22 cellular contexts compared by ENCODE assay signal in genomic region chr6:148457843-148458159, GRCh38.
"Had no signal": no experiment of that assay in that cellular context is flagged by ENCODE, and none has a peak within 500 bp of the region (broad histone marks: within the 10 kb centered on the region; RNA-seq: fewer than 3 reads in every experiment).

No MANE protein-coding gene starts in this region.

- H3K4me3 Mint-ChIP-seq: activated CD4-positive, alpha-beta T cell treated with anti-CD3 and anti-CD28 coated beads, Interleukin-2, amount 10 ng/mL, durations not matched to agents 7 days and 5 days; activated naive CD4-positive, alpha-beta T cell treated with anti-CD3 and anti-CD28 coated beads for 36 hours; activated naive CD8-positive, alpha-beta T cell treated with anti-CD3 and anti-CD28 coated beads, Interleukin-2, amount 10 ng/mL, durations not matched to agents 7 days and 5 days; activated T-cell treated with anti-CD3 and anti-CD28 coated beads, Interleukin-2, amount 50 U/mL, for 24 hours; naive thymus-derived CD8-positive, alpha-beta T cell; neural crest cell had no signal

- H3K9ac ChIP-seq: parathyroid adenoma had no signal

- H3K4me1 ChIP-seq: parathyroid adenoma, psoas muscle had no signal

- ATAC-seq: left lung; lower lobe of right lung; naive thymus-derived CD8-positive, alpha-beta T cell; psoas muscle had no signal

- H3K27ac ChIP-seq: ascending aorta, left lung, lower lobe of right lung, parathyroid adenoma, psoas muscle, sigmoid colon, thoracic aorta, VCaP had no signal

- H2AFZ ChIP-seq: parathyroid adenoma had no signal

- H3K4me1 Mint-ChIP-seq: activated naive CD8-positive, alpha-beta T cell treated with anti-CD3 and anti-CD28 coated beads, Interleukin-2, amount 10 ng/mL, durations not matched to agents 7 days and 5 days; naive thymus-derived CD8-positive, alpha-beta T cell had no signal

- DNase-seq: activated CD4-positive, alpha-beta T cell treated with anti-CD3 and anti-CD28 coated beads, Interleukin-2, amount 10 ng/mL, durations not matched to agents 7 days and 5 days; activated CD8-positive, alpha-beta memory T cell treated with anti-CD3 and anti-CD28 coated beads, Interleukin-2, amount 50 U/mL, for 4 hours; activated effector memory CD4-positive, alpha-beta T cell treated with anti-CD3 and anti-CD28 coated beads, Interleukin-2, amount 50 U/mL, for 16 hours; activated naive CD4-positive, alpha-beta T cell treated with anti-CD3 and anti-CD28 coated beads for 36 hours; activated naive CD8-positive, alpha-beta T cell treated with anti-CD3 and anti-CD28 coated beads, Interleukin-2, amount 10 ng/mL, durations not matched to agents 7 days and 5 days; activated T-cell treated with anti-CD3 and anti-CD28 coated beads, Interleukin-2, amount 50 U/mL, for 24 hours; esophagus squamous epithelium; left lung; lower lobe of right lung; naive thymus-derived CD8-positive, alpha-beta T cell; nucleus accumbens; psoas muscle; sigmoid colon; small intestine; stimulated activated naive CD4-positive, alpha-beta T cell treated with Interleukin-2 at 50 U/mL for 16 hours; trophoblast cell had no signal

- H3K36me3 Mint-ChIP-seq: activated naive CD8-positive, alpha-beta T cell treated with anti-CD3 and anti-CD28 coated beads, Interleukin-2, amount 10 ng/mL, durations not matched to agents 7 days and 5 days; naive thymus-derived CD8-positive, alpha-beta T cell had no signal

- H3K36me3 ChIP-seq: ascending aorta, brain microvascular endothelial cell, left lung, sigmoid colon, thoracic aorta had no signal

- H3K27me3 ChIP-seq: ascending aorta, brain microvascular endothelial cell, esophagus squamous epithelium, left lung, sigmoid colon had no signal

- H3K9me3 ChIP-seq: ascending aorta, esophagus squamous epithelium, left lung, lower lobe of right lung, psoas muscle, sigmoid colon, thoracic aorta had no signal

- H3K4me3 ChIP-seq: ascending aorta, esophagus squamous epithelium, left lung, lower lobe of right lung, psoas muscle, sigmoid colon, thoracic aorta had no signal

- H3K9me3 Mint-ChIP-seq: activated CD4-positive, alpha-beta T cell treated with anti-CD3 and anti-CD28 coated beads, Interleukin-2, amount 10 ng/mL, durations not matched to agents 7 days and 5 days; activated naive CD4-positive, alpha-beta T cell treated with anti-CD3 and anti-CD28 coated beads for 36 hours; activated naive CD8-positive, alpha-beta T cell treated with anti-CD3 and anti-CD28 coated beads, Interleukin-2, amount 10 ng/mL, durations not matched to agents 7 days and 5 days; activated T-cell treated with anti-CD3 and anti-CD28 coated beads, Interleukin-2, amount 50 U/mL, for 24 hours; naive thymus-derived CD8-positive, alpha-beta T cell; neural crest cell had no signal
